In genomic region chrX:14872851-14873675, GRCh38 we compare ENCODE assay signal across 8 cellular contexts.
A peak's percentile ranks its signal among the peaks of the same experiment; 100 is the strongest.
DNase-seq lines count a peak whose midpoint lies in the region; ATAC-seq lines count a peak whose summit lies in the region.

TSS of gene FANCB (minus strand) at chrX:14873069. CDS start at chrX:14865510, 7,559 bp downstream.
TSS of gene MOSPD2 (plus strand) at chrX:14873421. CDS start at chrX:14873529, 108 bp downstream.

- H3K36me3 ChIP-seq in SK-N-MC (ENCODE audit: insufficient read depth, low read length), result peaks cover 8% of the 10 kb centered on the region

- DNase-seq in NCI-H1048 (lab: John Stamatoyannopoulos, UW) (peak; percentile 77), SK-N-MC (ENCODE audit: low read depth, low spot score) (peak; percentile 30), germinal center (ENCODE audit: low spot score) (peak; percentile 93), non-pigmented ciliary epithelial cell (ENCODE audit: low read depth) (peak; percentile 58), superior temporal gyrus (ENCODE audit: extremely low spot score) (peak; percentile 87)
- DNase-seq in activated naive CD4-positive, alpha-beta T cell treated with anti-CD3 and anti-CD28 coated beads, Interleukin-2, amount 50 U/mL, for 16 hours, result peak; percentile 96

- ATAC-seq in HG02588 (IDR thresholded peaks at IDR 0.05; ENCODE audit: unreplicated experiment), result peak; percentile 95

- H3K4me3 ChIP-seq in GM08714 (ENCODE audit: low read length) (peak within 1 kb of the TSS; percentile 92), SK-N-MC (peak within 1 kb of the TSS; percentile 83)

- peak within 1 kb of the TSS; percentile 79 for H3K9ac ChIP-seq in SK-N-MC (ENCODE audit: insufficient read length)

- 0 out of 2 replicates have a peak, but pooled peaks cover 4% of the 10 kb centered on the region for H3K9me3 ChIP-seq in SK-N-MC (ENCODE audit: low read depth, low read length)

- no peak within 1 kb of the TSS for H3K27ac ChIP-seq in SK-N-MC

Comparison
In these comparisons a context has a peak if more than half of its experiments do, and no peak if none do; other contexts are left out.
1. DNase-seq: peak in every context shown above with its lines; median percentile 96 in activated naive CD4-positive, alpha-beta T cell treated with anti-CD3 and anti-CD28 coated beads, Interleukin-2, amount 50 U/mL, for 16 hours; 93 in germinal center; 87 in superior temporal gyrus; 77 in NCI-H1048; 58 in non-pigmented ciliary epithelial cell; 30 in SK-N-MC.